ENCODE assay signal across 33 cellular contexts in genomic region chr6:84719152-84719551, GRCh38. TPM values are rescaled to one million over a fixed set of nuclear protein-coding genes. Genes with fewer than 3 reads are reported as not detected.
"Had no signal": no experiment of that assay in that cellular context is flagged by ENCODE, and none has a peak within 500 bp of the region (broad histone marks: within the 10 kb centered on the region; RNA-seq: fewer than 3 reads in every experiment).

No MANE protein-coding gene starts in this region.

- DNase-seq: Karpas-422, Kasumi-1, KG1, MG63, MM.1S, NCI-H1048, NCI-H1092, NCI-H1092 treated with DMSO at 0.1 percent for 48 hours, NCI-H1105, NCI-H1105 treated with DMSO at 0.1 percent for 48 hours, NCI-H1417 treated with DMSO at 0.1 percent for 48 hours, NCI-H1436, NCI-H1436 treated with DMSO at 0.1 percent for 48 hours, NCI-H146, NCI-H1694, NCI-H1694 treated with DMSO at 0.1 percent for 48 hours, NCI-H187, NCI-H187 treated with DMSO at 0.1 percent for 48 hours, NCI-H1930, NCI-H2029, NCI-H2029 treated with DMSO at 0.1 percent for 48 hours, NCI-H2081, NCI-H2081 treated with DMSO at 0.1 percent for 48 hours, NCI-H2107, NCI-H2171, NCI-H2171 treated with DMSO at 0.1 percent for 48 hours, NCI-H2227 treated with DMSO at 0.1 percent for 48 hours, NCI-H226, NCI-H345, NCI-H446, NCI-H446 treated with DMSO at 0.1 percent for 48 hours had no signal

- H3K27me3 ChIP-seq: MG63 had no signal

- H3K4me3 ChIP-seq: MG63 had no signal

- H3K4me2 ChIP-seq: KMS-11 had no signal

- H3K27ac ChIP-seq: KMS-11 had no signal

- H3K9me3 ChIP-seq: MG63 had no signal

- H3K9ac ChIP-seq: KMS-11 had no signal

RNA-seq across cellular contexts. Expression of gene TBX18, which starts 45.2 kb away (rescaled TPM):
- total RNA-seq: M059J had no signal
